In the genomic region with DNA sequence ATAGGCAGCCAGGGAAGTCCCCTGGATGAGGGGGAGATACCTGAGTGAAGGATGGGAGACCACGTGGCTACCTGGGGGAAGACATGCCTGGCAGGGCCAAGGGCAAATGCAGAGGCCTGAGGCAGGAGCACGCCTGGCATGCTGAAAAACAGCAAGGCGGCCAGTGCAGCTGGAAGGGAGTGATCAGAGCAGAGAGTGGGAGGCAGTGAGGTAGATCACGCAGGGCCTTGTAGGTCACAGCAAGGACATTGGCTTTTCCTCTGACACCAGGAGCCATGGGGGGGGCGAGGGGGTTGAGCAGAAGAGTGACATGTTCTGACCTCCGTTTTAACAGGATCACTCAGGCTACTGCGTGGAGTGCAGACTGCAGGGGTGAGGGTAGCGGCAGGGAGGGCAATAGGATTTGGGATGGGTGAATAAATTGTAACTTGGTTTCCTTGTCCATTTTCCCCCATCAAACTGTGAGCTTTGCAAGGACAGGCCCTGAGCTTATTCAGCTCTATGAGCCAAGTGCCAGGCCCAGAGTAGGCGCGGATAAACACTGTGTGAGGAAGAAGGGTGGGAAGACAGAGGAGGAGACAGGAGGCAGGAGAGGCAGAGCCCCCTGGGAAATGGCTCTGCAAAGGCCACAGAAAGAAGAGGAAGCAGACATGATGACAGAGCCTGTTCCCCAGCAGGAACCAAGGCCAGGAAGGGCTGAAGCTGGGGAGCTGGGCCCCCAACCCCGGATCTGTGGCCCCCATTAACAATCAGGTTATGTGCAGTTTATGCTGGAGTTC, we compare ENCODE assay signal across 12 cellular contexts. TPM values are rescaled to one million over a fixed set of nuclear protein-coding genes. Genes with fewer than 3 reads are reported as not detected.
DNase-seq lines count a peak whose midpoint lies in the region; ATAC-seq, FAIRE-seq and TF ChIP-seq lines count a peak whose summit lies in the region.
"Had no signal": no experiment of that assay in that cellular context is flagged by ENCODE, and none has a peak within 500 bp of the region (broad histone marks: within the 10 kb centered on the region; RNA-seq: fewer than 3 reads in every experiment).

No MANE protein-coding gene starts in this region.

- H3K79me2 ChIP-seq in K562 (ENCODE audit: control insufficient read depth, insufficient read depth, low read length) (no peaks in the 10 kb centered on the region), hepatocyte (no peaks in the 10 kb centered on the region)

- BruUV-seq in K562 (replicated peaks; lab: Mats Ljungman, UMichigan) = no TSS peak

- H3K27me3 ChIP-seq in HL-60 (ENCODE audit: insufficient read depth, poor library complexity, severe bottlenecking) (no peaks in the 10 kb centered on the region), K562 (ENCODE audit: control insufficient read depth in 2 of 2, insufficient read depth in 2 of 2, low read length in 2 of 2) (no peaks in the 10 kb centered on the region), hepatocyte (no peaks in the 10 kb centered on the region)
- no peaks in the 10 kb centered on the region for H3K27me3 ChIP-seq in naive thymus-derived CD4-positive, alpha-beta T cell (ENCODE audit: control insufficient read depth in 2 of 2, insufficient read depth in 2 of 2, low read length in 2 of 2)

- in situ Hi-C loops in K562 (cut with MboI) = no loop called here

- POLR2A ChIA-PET in K562 (lab: Yijun Ruan, JAX) = interaction anchor here (1.0 kb wide), 1 partner anchor 32 kb away, joined by 4 read pairs; no protein-coding TSS in a partner anchor
- POLR2A ChIA-PET in naive thymus-derived CD4-positive, alpha-beta T cell (lab: Charles Lee) = interaction anchor here (1.0 kb wide), 1 partner anchor 37 kb away, joined by 3 read pairs; no protein-coding TSS in a partner anchor

- H3K9me2 ChIP-seq in hepatocyte (replicated peaks; ENCODE audit: insufficient read depth) = no peaks in the 10 kb centered on the region

- peaks cover 0 to 2% of the 10 kb centered on the region in 2 donors for H3K36me3 Mint-ChIP-seq in CD14-positive monocyte
- H3K36me3 Mint-ChIP-seq in naive thymus-derived CD4-positive, alpha-beta T cell = peaks cover 0 to 3% (median 0%) of the 10 kb centered on the region in 5 donors

- H3K9me3 ChIP-seq in K562 (replicated peaks; ENCODE audit: control insufficient read depth, insufficient read depth, low read depth, low read length) (no peaks in the 10 kb centered on the region), hepatocyte (ENCODE audit: low read depth) (no peaks in the 10 kb centered on the region)
- no peaks in the 10 kb centered on the region for H3K9me3 ChIP-seq in naive thymus-derived CD4-positive, alpha-beta T cell (ENCODE audit: control insufficient read depth in 2 of 3, low read length in 3 of 3)

- H3K27ac Mint-ChIP-seq in CD14-positive monocyte = peak overlapping the region; percentile 69 to 94 (median 89)
- peak overlapping the region in 8 of 9 donors; percentile 9 to 76 (median 49) for H3K27ac Mint-ChIP-seq in naive thymus-derived CD4-positive, alpha-beta T cell

- H3K9ac ChIP-seq in K562 (ENCODE audit: insufficient read depth in 1 of 2, low read depth in 2 of 2, low read length in 2 of 2) = peak overlapping the region in 1 of 2 experiments; percentile 79; a peak in 3 of 4 replicates

- DNase-seq in CD14-positive monocyte (ENCODE audit: low spot score) (no peak), HL-60 (ENCODE audit: low read depth in 1 of 2, low spot score in 1 of 2) (peak in 1 of 2 experiments; percentile 31), K562 (ENCODE audit: extremely low read depth in 1 of 4, low spot score in 3 of 4) (peak in 2 of 4 experiments; percentile 43 to 54), hepatocyte (ENCODE audit: low spot score) (no peak), NCI-H1105 (lab: John Stamatoyannopoulos, UW) (no peak), midbrain (lab: John Stamatoyannopoulos, UW) (no peak)
- no peak for DNase-seq in naive thymus-derived CD4-positive, alpha-beta T cell
- DNase-seq: activated CD4-positive, alpha-beta T cell treated with anti-CD3 and anti-CD28 coated beads for 1 hour; anterior cingulate cortex; DMS 273 treated with DMSO at 0.1 percent for 48 hours had no signal

- WGBS in K562 (ENCODE audit: insufficient coverage, low coverage, missing lambda C conversion rate) = 51% methylated on average over 10 of the region's 11 CpGs
- 73% methylated on average over 11 of the region's 11 CpGs for WGBS in hepatocyte (ENCODE audit: low lambda C conversion rate, missing lambda C conversion rate)

- TF ChIP-seq POLR2A in K562 (conservative IDR thresholded peaks at IDR 0.05) = no peak

- H3K4me2 ChIP-seq in K562 (ENCODE audit: insufficient read depth, low read length) = no peak overlapping the region
- H3K4me2 ChIP-seq in hepatocyte = no peak overlapping the region

- intact Hi-C loops in CD14-positive monocyte (cut with micrococcal nuclease) = loop anchor here in 1 of 2 donors (2.0 kb wide), 1 partner anchor 15 kb away; no protein-coding TSS in a partner anchor
- intact Hi-C loops in K562 (cut with micrococcal nuclease) = no loop called here
- intact Hi-C loops in naive thymus-derived CD4-positive, alpha-beta T cell (cut with micrococcal nuclease) = no loop called here

- H3K4me3 Mint-ChIP-seq in CD14-positive monocyte = no peak overlapping the region
- no peak overlapping the region for H3K4me3 Mint-ChIP-seq in naive thymus-derived CD4-positive, alpha-beta T cell

- no peak for TF ChIP-seq RAD21 in K562 (CRISPR knock-in tag; conservative IDR thresholded peaks at IDR 0.05 in 1 of 2, IDR thresholded peaks at IDR 0.05 in 1 of 2)

- H3K27me3 Mint-ChIP-seq in CD14-positive monocyte (ENCODE audit: low read depth in 3 of 3) = peaks cover 0 to 3% (median 0%) of the 10 kb centered on the region in 3 donors
- no peaks in the 10 kb centered on the region for H3K27me3 Mint-ChIP-seq in naive thymus-derived CD4-positive, alpha-beta T cell

- peaks cover 32 to 36% of the 10 kb centered on the region in 2 experiments for H3K4me1 ChIP-seq in K562 (replicated peaks in 1 of 2; ENCODE audit: control insufficient read depth in 2 of 2, insufficient read depth in 2 of 2, low read length in 2 of 2)
- H3K4me1 ChIP-seq in naive thymus-derived CD4-positive, alpha-beta T cell (ENCODE audit: control insufficient read depth in 2 of 2, insufficient read depth in 2 of 2, low read length in 2 of 2) = peaks cover 12 to 17% of the 10 kb centered on the region in 2 donors
- peaks cover 8% of the 10 kb centered on the region for H3K4me1 ChIP-seq in hepatocyte (ENCODE audit: insufficient read depth)

- peak overlapping the region; percentile 11 for H3K27ac ChIP-seq in HL-60 (replicated peaks)
- H3K27ac ChIP-seq in K562 (ENCODE audit: extremely low read depth, low read depth, low read length) = peak overlapping the region; percentile 51; the same call in 2 of the 3 replicates
- no peak overlapping the region for H3K27ac ChIP-seq in naive thymus-derived CD4-positive, alpha-beta T cell (ENCODE audit: low read depth, low read length)
- H3K27ac ChIP-seq in hepatocyte = no peak overlapping the region

- H3K4me3 ChIP-seq in HL-60 (replicated peaks; ENCODE audit: insufficient read depth, low read length) (no peak overlapping the region), K562 (no peak overlapping the region), hepatocyte (no peak overlapping the region)
- H3K4me3 ChIP-seq in naive thymus-derived CD4-positive, alpha-beta T cell (ENCODE audit: low read length) = no peak overlapping the region

- no peak for TF ChIP-seq EP300 in K562 (IDR thresholded peaks at IDR 0.05; ENCODE audit: low read length)

- no peaks in the 10 kb centered on the region for H3K9me3 Mint-ChIP-seq in CD14-positive monocyte
- no peaks in the 10 kb centered on the region for H3K9me3 Mint-ChIP-seq in naive thymus-derived CD4-positive, alpha-beta T cell

- H3K4me1 Mint-ChIP-seq in CD14-positive monocyte = peaks cover 60% of the 10 kb centered on the region
- peaks cover 22 to 45% (median 31%) of the 10 kb centered on the region in 7 donors for H3K4me1 Mint-ChIP-seq in naive thymus-derived CD4-positive, alpha-beta T cell

- ATAC-seq in K562 = no peak
- no peak for ATAC-seq in naive thymus-derived CD4-positive, alpha-beta T cell
- no peak for ATAC-seq in GM19455 (IDR thresholded peaks at IDR 0.05; ENCODE audit: unreplicated experiment)

- CTCF ChIA-PET in K562 (lab: Yijun Ruan, JAX; ENCODE audit: low intra/inter-chr PET ratio) = no interaction called here
- CTCF ChIA-PET in naive thymus-derived CD4-positive, alpha-beta T cell (lab: Charles Lee) = interaction anchor here (1.0 to 1.8 kb wide), 4 partner anchors 9 to 46 kb away, joined by 3 to 7 read pairs (median 5); no protein-coding TSS in a partner anchor

- H3K36me3 ChIP-seq in K562 (ENCODE audit: control insufficient read depth, insufficient read depth, low read length) (no peaks in the 10 kb centered on the region), hepatocyte (replicated peaks; ENCODE audit: insufficient read depth, low read depth) (no peaks in the 10 kb centered on the region)
- no peaks in the 10 kb centered on the region for H3K36me3 ChIP-seq in naive thymus-derived CD4-positive, alpha-beta T cell (ENCODE audit: control insufficient read depth in 2 of 3, insufficient read depth in 3 of 3, low read length in 3 of 3)

- TF ChIP-seq CTCF in CD14-positive monocyte (IDR thresholded peaks at IDR 0.05) (no peak), HL-60 (IDR thresholded peaks at IDR 0.05; ENCODE audit: insufficient read depth, low read length) (no peak), K562 (IDR thresholded peaks at IDR 0.05 in 2 of 3, conservative IDR thresholded peaks at IDR 0.05 in 1 of 3; ENCODE audit: insufficient read depth in 2 of 3, low read depth in 1 of 3, low read length in 3 of 3) (no peak), hepatocyte (IDR thresholded peaks at IDR 0.05; ENCODE audit: poor library complexity) (no peak)

- no peaks in the 10 kb centered on the region for H3K9me1 ChIP-seq in K562 (ENCODE audit: control insufficient read depth, insufficient read depth, low read length)

- peak overlapping the region; percentile 88 for H2AFZ ChIP-seq in K562 (ENCODE audit: low read depth, low read length)
- no peak overlapping the region for H2AFZ ChIP-seq in hepatocyte

- H4K20me1 ChIP-seq in K562 (replicated peaks; ENCODE audit: control insufficient read depth, insufficient read depth, low read length) (no peaks in the 10 kb centered on the region), hepatocyte (ENCODE audit: insufficient read depth, poor library complexity, severe bottlenecking) (no peaks in the 10 kb centered on the region)

- FAIRE-seq in K562 (lab: Jason Lieb, UNC) = no peak

RNA-seq across cellular contexts. Expression of a gene that starts 16.7 kb away (rescaled TPM):
- 100 to 1,000 TPM; 276 TPM for polyA plus RNA-seq in CD14-positive monocyte
- total RNA-seq in K562 (2011; cell fraction: chromatin; rRNA removed; ENCODE audit: low replicate concordance) = 0.67 TPM in 1 of 2 replicates, not detected in the other
- 2.6 and 3.8 TPM in 2 replicates for total RNA-seq in K562 (2011; cell fraction: nucleolus; rRNA removed)
- total RNA-seq in K562 (2011; cell fraction: nucleoplasm; rRNA removed) = 1.1 and 2.4 TPM in 2 replicates
- total RNA-seq in K562 (2014; rRNA removed) = 4.5 and 4.7 TPM in 2 replicates
- total RNA-seq in K562 (2014; rRNA removed; fragmentation: Illumina TruSeq; extraction: Trizol) = 0.99 and 1.0 TPM in 2 replicates
- 1.6 and 2.2 TPM in 2 replicates for total RNA-seq in K562 (2015; rRNA removed; fragmentation: Illumina TruSeq; extraction: Trizol)
- 3.8 and 5.0 TPM in 2 replicates for total RNA-seq in K562 (2021)
- 2.0 and 2.7 TPM in 2 replicates for polyA plus RNA-seq in K562 (2011; rRNA removed)
- polyA plus RNA-seq in K562 (2011; cell fraction: cytosol; rRNA removed) = 3.4 and 3.9 TPM in 2 replicates
- 0.55 and 1.0 TPM in 2 replicates for polyA plus RNA-seq in K562 (2011; cell fraction: nucleus; rRNA removed)
- 8.1 and 10.3 TPM in 2 replicates for polyA plus RNA-seq in K562 (2012)
- polyA plus RNA-seq in K562 (2014; fragmentation: Illumina TruSeq; extraction: Trizol) = 2.4 and 2.9 TPM in 2 replicates
- polyA plus RNA-seq in K562 (2014; fragmentation: Nextera tagmentation; extraction: Ambion mirVana) = under 1 TPM; 0.17 to 0.76 TPM
- polyA plus RNA-seq in K562 (2014; rRNA removed) = 4.0 and 4.4 TPM in 2 replicates
- polyA minus RNA-seq in K562 (2011; rRNA and poly(A)+ RNA removed) = 0.60 TPM in 1 of 2 replicates, not detected in the other
- 1.4 and 2.8 TPM in 2 replicates for polyA minus RNA-seq in K562 (2011; cell fraction: cytosol; rRNA and poly(A)+ RNA removed)
- polyA minus RNA-seq in K562 (2011; cell fraction: nucleus; rRNA and poly(A)+ RNA removed) = not detected in 2 replicates
- total RNA-seq in naive thymus-derived CD4-positive, alpha-beta T cell = 100 to 1,000 TPM in 1 of 5 experiments, 10 to 100 TPM in 4; 24.7 to 266 (median 33.2) TPM
- 100 to 1,000 TPM; 166 to 186 TPM for polyA plus RNA-seq in naive thymus-derived CD4-positive, alpha-beta T cell
- 94.3 and 114 TPM in 2 replicates for total RNA-seq in hepatocyte
- 194 and 230 TPM in 2 replicates for polyA plus RNA-seq in hepatocyte

RNA-seq across cellular contexts. Expression of a gene that starts 20.4 kb away (rescaled TPM):
- polyA plus RNA-seq in CD14-positive monocyte (100 to 1,000 TPM; 371 to 571 TPM), K562 (2011; rRNA removed) (0.04 TPM in 1 of 2 replicates, not detected in the other), K562 (2014; fragmentation: Illumina TruSeq; extraction: Trizol) (not detected in 2 replicates), K562 (2014; fragmentation: Nextera tagmentation; extraction: Ambion mirVana) (not detected), K562 (2014; rRNA removed) (not detected in 2 replicates), hepatocyte (0.28 TPM in 1 of 2 replicates, not detected in the other)
- total RNA-seq in K562 (2011; cell fraction: chromatin; rRNA removed; ENCODE audit: low replicate concordance) = not detected in 2 replicates
- not detected in 2 replicates for total RNA-seq in K562 (2011; cell fraction: nucleolus; rRNA removed)
- total RNA-seq in K562 (2011; cell fraction: nucleoplasm; rRNA removed) = not detected in 2 replicates
- total RNA-seq in K562 (2014; rRNA removed) (not detected in 2 replicates), K562 (2014; rRNA removed; fragmentation: Illumina TruSeq; extraction: Trizol) (not detected in 2 replicates), K562 (2015; rRNA removed; fragmentation: Illumina TruSeq; extraction: Trizol) (not detected in 2 replicates), K562 (2021) (0.11 and 0.38 TPM in 2 replicates), hepatocyte (0.28 and 0.73 TPM in 2 replicates)
- polyA plus RNA-seq in K562 (2011; cell fraction: cytosol; rRNA removed) = 0.06 TPM in 1 of 2 replicates, not detected in the other
- 0.20 TPM in 1 of 2 replicates, not detected in the other for polyA plus RNA-seq in K562 (2011; cell fraction: nucleus; rRNA removed)
- polyA plus RNA-seq in K562 (2012) = not detected in 2 replicates
- polyA minus RNA-seq in K562 (2011; rRNA and poly(A)+ RNA removed) = not detected in 2 replicates
- not detected in 2 replicates for polyA minus RNA-seq in K562 (2011; cell fraction: cytosol; rRNA and poly(A)+ RNA removed)
- polyA minus RNA-seq in K562 (2011; cell fraction: nucleus; rRNA and poly(A)+ RNA removed) = not detected in 2 replicates
- total RNA-seq in naive thymus-derived CD4-positive, alpha-beta T cell = 100 to 1,000 TPM in 1 of 5 experiments, 10 to 100 TPM in 1, 1 to 10 TPM in 2, under 1 TPM in 1; 0.15 to 246 (median 1.9) TPM
- polyA plus RNA-seq in naive thymus-derived CD4-positive, alpha-beta T cell = under 1 TPM; 0.70 to 0.72 TPM
- total RNA-seq: fibroblast of villous mesenchyme had no signal

RNA-seq across cellular contexts. Expression of a gene that starts 51.4 kb away (rescaled TPM):
- polyA plus RNA-seq in CD14-positive monocyte = under 1 TPM; 0.16 to 0.30 TPM
- total RNA-seq in K562 (2011; cell fraction: chromatin; rRNA removed; ENCODE audit: low replicate concordance) = 62.5 and 101 TPM in 2 replicates
- total RNA-seq in K562 (2011; cell fraction: nucleolus; rRNA removed) = 36.7 and 38.9 TPM in 2 replicates
- 49.2 and 72.8 TPM in 2 replicates for total RNA-seq in K562 (2011; cell fraction: nucleoplasm; rRNA removed)
- 7.9 and 12.5 TPM in 2 replicates for total RNA-seq in K562 (2014; rRNA removed)
- total RNA-seq in K562 (2014; rRNA removed; fragmentation: Illumina TruSeq; extraction: Trizol) = 3.6 and 4.6 TPM in 2 replicates
- 4.7 and 4.8 TPM in 2 replicates for total RNA-seq in K562 (2015; rRNA removed; fragmentation: Illumina TruSeq; extraction: Trizol)
- total RNA-seq in K562 (2021) = 36.4 and 37.8 TPM in 2 replicates
- polyA plus RNA-seq in K562 (2011; rRNA removed) = 3.1 and 4.2 TPM in 2 replicates
- 2.3 and 3.9 TPM in 2 replicates for polyA plus RNA-seq in K562 (2011; cell fraction: cytosol; rRNA removed)
- 13.3 and 21.8 TPM in 2 replicates for polyA plus RNA-seq in K562 (2011; cell fraction: nucleus; rRNA removed)
- polyA plus RNA-seq in K562 (2012) = 13.7 and 18.2 TPM in 2 replicates
- polyA plus RNA-seq in K562 (2014; fragmentation: Illumina TruSeq; extraction: Trizol) = 5.4 and 9.5 TPM in 2 replicates
- polyA plus RNA-seq in K562 (2014; fragmentation: Nextera tagmentation; extraction: Ambion mirVana) = under 1 TPM; 0.21 to 0.59 TPM
- 8.5 and 9.0 TPM in 2 replicates for polyA plus RNA-seq in K562 (2014; rRNA removed)
- 3.7 and 9.1 TPM in 2 replicates for polyA minus RNA-seq in K562 (2011; rRNA and poly(A)+ RNA removed)
- 12.2 and 15.2 TPM in 2 replicates for polyA minus RNA-seq in K562 (2011; cell fraction: cytosol; rRNA and poly(A)+ RNA removed)
- 10.6 and 11.6 TPM in 2 replicates for polyA minus RNA-seq in K562 (2011; cell fraction: nucleus; rRNA and poly(A)+ RNA removed)
- 10 to 100 TPM; 18.4 to 38.8 (median 21.3) TPM for total RNA-seq in naive thymus-derived CD4-positive, alpha-beta T cell
- 1 to 10 TPM in 1 of 2 donors, under 1 TPM in 1; 0.90 to 2.0 TPM for polyA plus RNA-seq in naive thymus-derived CD4-positive, alpha-beta T cell
- 6.7 and 13.3 TPM in 2 replicates for total RNA-seq in hepatocyte
- polyA plus RNA-seq in hepatocyte = 12.2 and 14.4 TPM in 2 replicates

Comparison
In these comparisons a context has a peak if more than half of its experiments do, and no peak if none do; other contexts are left out.
1. H3K27ac ChIP-seq: peak in HL-60 (single experiment) and K562 (single experiment); none in naive thymus-derived CD4-positive, alpha-beta T cell (single experiment) and hepatocyte (single experiment).
2. RNA of a gene that starts 16.7 kb away (polyA plus RNA-seq): 276 TPM in CD14-positive monocyte, 194 to 230 TPM in hepatocyte and 166 to 186 TPM in naive thymus-derived CD4-positive, alpha-beta T cell; 0.17 to 10.3 TPM in K562; every median in the first group is over 10 times any median in the second.
3. RNA of a gene that starts 20.4 kb away (polyA plus RNA-seq): 371 to 571 TPM in CD14-positive monocyte; 0.70 to 0.72 TPM in naive thymus-derived CD4-positive, alpha-beta T cell, 0.28 TPM in hepatocyte and 0.04 to 0.20 TPM in K562; every median in the first group is over 100 times any median in the second.